In the genomic region with DNA sequence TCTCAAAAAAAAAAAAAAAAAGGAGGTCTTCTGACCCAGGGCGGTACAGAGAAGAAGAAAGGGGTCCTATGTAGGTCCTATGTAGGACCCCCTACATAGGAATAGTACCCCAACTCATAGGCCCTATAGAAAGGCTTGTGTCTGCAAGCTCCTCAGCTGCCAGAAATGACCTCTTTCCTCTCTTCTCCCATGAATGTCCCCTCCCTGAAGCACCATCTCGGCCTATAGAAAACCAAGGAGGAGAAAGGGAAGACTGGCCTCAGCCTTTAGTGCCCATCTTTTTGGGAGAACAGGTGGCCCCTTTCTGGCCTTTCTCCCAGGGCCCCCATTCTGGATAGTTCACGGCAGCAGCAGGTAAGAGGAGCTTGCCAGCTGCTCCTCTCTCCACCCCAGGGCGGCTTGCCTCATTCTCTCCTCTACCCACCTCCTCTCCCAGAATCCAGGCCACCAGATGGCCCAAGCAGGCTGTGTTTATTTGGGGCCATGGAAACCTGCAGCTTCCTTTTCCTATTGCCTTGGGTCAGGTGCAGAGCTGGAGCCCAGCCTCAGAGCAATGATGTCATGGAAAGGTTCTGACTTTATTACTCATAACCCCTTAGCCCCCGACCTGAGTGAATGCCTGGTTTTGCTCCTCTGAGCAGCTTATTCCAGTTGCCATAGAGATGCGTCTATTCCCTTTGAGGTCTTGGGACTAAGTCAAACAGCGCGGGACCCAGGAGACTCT, we compare ENCODE assay signal across 8 cellular contexts. TPM values are rescaled to one million over a fixed set of nuclear protein-coding genes. Genes with fewer than 3 reads are reported as not detected.
A peak's percentile ranks its signal among the peaks of the same experiment; 100 is the strongest.
DNase-seq lines count a peak whose midpoint lies in the region; ATAC-seq, FAIRE-seq and TF ChIP-seq lines count a peak whose summit lies in the region.

No MANE protein-coding gene starts in this region.

- ATAC-seq in activated CD4-positive, alpha-beta T cell treated with anti-CD3 and anti-CD28 coated beads for 36 hours, result peak; percentile 14
- ATAC-seq in HG03039 (IDR thresholded peaks at IDR 0.05; ENCODE audit: unreplicated experiment) (no peak), GM19351 (IDR thresholded peaks at IDR 0.05; ENCODE audit: unreplicated experiment) (no peak)

- no peak for TF ChIP-seq RAD21 in neural cell (conservative IDR thresholded peaks at IDR 0.05)

- intact Hi-C loops in activated CD4-positive, alpha-beta T cell treated with anti-CD3 and anti-CD28 coated beads for 36 hours (cut with DNase I, micrococcal nuclease), result no loop called here
- intact Hi-C loops in PC-9 (cut with micrococcal nuclease; ENCODE audit: unreplicated experiment), result no loop called here

- CTCF ChIA-PET in activated CD4-positive, alpha-beta T cell treated with anti-CD3 and anti-CD28 coated beads for 36 hours (lab: Charles Lee), result interaction anchor here (0.7 to 3.7 kb wide), 12 partner anchors 8 to 230 kb away, joined by 3 to 52 read pairs (median 6); a partner anchor contains a TSS
- CTCF ChIA-PET in PC-9 (lab: Charles Lee), result interaction anchor here (0.6 to 1.2 kb wide), 4 partner anchors 10 to 120 kb away, joined by 3 to 8 read pairs (median 4); no protein-coding TSS in a partner anchor

- no peak for TF ChIP-seq EP300 in neural cell (conservative IDR thresholded peaks at IDR 0.05; ENCODE audit: poor library complexity, severe bottlenecking)

- H3K4me2 ChIP-seq in PC-9 (no peak overlapping the region), neural cell (ENCODE audit: low read length) (no peak overlapping the region)

- H3K27me3 ChIP-seq in PC-9 (ENCODE audit: insufficient read depth, low read depth) (no peaks in the 10 kb centered on the region), endocrine pancreas (ENCODE audit: control insufficient read depth, insufficient read depth, low read length) (no peaks in the 10 kb centered on the region), neural cell (ENCODE audit: insufficient read depth, low read depth, low read length) (no peaks in the 10 kb centered on the region)

- 0 out of 2 replicates have a peak overlapping the region, but pooled peaks have one; percentile 85 for H2AFZ ChIP-seq in PC-9
- no peak overlapping the region for H2AFZ ChIP-seq in neural cell (ENCODE audit: low read depth, low read length)

- H3K9ac ChIP-seq in endocrine pancreas (ENCODE audit: control insufficient read depth, insufficient read depth, low read length) (peak overlapping the region; percentile 25), neural cell (ENCODE audit: low read length) (peak overlapping the region; percentile 83)

- FAIRE-seq in H54 (lab: Jason Lieb, UNC), result no peak

- H3K36me3 ChIP-seq in PC-9 (ENCODE audit: low read depth) (no peaks in the 10 kb centered on the region), endocrine pancreas (ENCODE audit: control insufficient read depth, insufficient read depth, low read length) (no peaks in the 10 kb centered on the region), neural cell (ENCODE audit: insufficient read depth, low read length) (no peaks in the 10 kb centered on the region)

- no peak overlapping the region for H3K4me3 Mint-ChIP-seq in activated CD4-positive, alpha-beta T cell treated with anti-CD3 and anti-CD28 coated beads for 36 hours

- H3K4me3 ChIP-seq in PC-9 (no peak overlapping the region), endocrine pancreas (ENCODE audit: control insufficient read depth, insufficient read depth, low read length) (no peak overlapping the region), neural cell (ENCODE audit: low read length) (peak overlapping the region; percentile 71)

- H3K27ac ChIP-seq in PC-9 (no peak overlapping the region), neural cell (ENCODE audit: low read length) (peak overlapping the region; percentile 92)

- H3K27me3 Mint-ChIP-seq in activated CD4-positive, alpha-beta T cell treated with anti-CD3 and anti-CD28 coated beads for 36 hours, result no peaks in the 10 kb centered on the region

- peak overlapping the region; percentile 59 for H3K27ac Mint-ChIP-seq in activated CD4-positive, alpha-beta T cell treated with anti-CD3 and anti-CD28 coated beads for 36 hours

- H4K20me1 ChIP-seq in PC-9 (ENCODE audit: insufficient read depth) (no peaks in the 10 kb centered on the region), neural cell (ENCODE audit: insufficient read depth) (no peaks in the 10 kb centered on the region)

- no peak for TF ChIP-seq CTCF in PC-9 (conservative IDR thresholded peaks at IDR 0.05)
- no peak for TF ChIP-seq CTCF in neural cell (IDR thresholded peaks at IDR 0.05; ENCODE audit: poor library complexity, severe bottlenecking)

- H3F3A ChIP-seq in PC-9 (ENCODE audit: insufficient read depth, low read depth), result peaks cover 31% of the 10 kb centered on the region
- H3F3A ChIP-seq in neural cell (ENCODE audit: insufficient read depth, low read length, poor library complexity, severe bottlenecking), result peaks cover 4% of the 10 kb centered on the region

- no peaks in the 10 kb centered on the region for H3K9me3 Mint-ChIP-seq in activated CD4-positive, alpha-beta T cell treated with anti-CD3 and anti-CD28 coated beads for 36 hours (ENCODE audit: low read depth)

- no TSS peak for BruUV-seq in PC-9 (replicated peaks; lab: Mats Ljungman, UMichigan)

- H3K9me2 ChIP-seq in PC-9 (ENCODE audit: insufficient read depth) (no peaks in the 10 kb centered on the region), neural cell (ENCODE audit: insufficient read depth, low read length) (no peaks in the 10 kb centered on the region)

- H3K4me1 Mint-ChIP-seq in activated CD4-positive, alpha-beta T cell treated with anti-CD3 and anti-CD28 coated beads for 36 hours, result peaks cover 31% of the 10 kb centered on the region

- no peak for TF ChIP-seq POLR2A in H54 (IDR thresholded peaks at IDR 0.05; ENCODE audit: low read depth, low read length)

- POLR2A ChIA-PET in activated CD4-positive, alpha-beta T cell treated with anti-CD3 and anti-CD28 coated beads for 36 hours (lab: Charles Lee), result interaction anchor here (0.7 to 1.0 kb wide), 2 partner anchors 21 to 93 kb away, joined by 3 to 6 read pairs; no protein-coding TSS in a partner anchor
- POLR2A ChIA-PET in PC-9 (lab: Charles Lee; ENCODE audit: unreplicated experiment), result no interaction called here

- DNase-seq in activated CD4-positive, alpha-beta T cell treated with anti-CD3 and anti-CD28 coated beads for 36 hours, result peak; percentile 42
- no peak for DNase-seq in activated CD4-positive, alpha-beta T cell treated with anti-CD3 and anti-CD28 coated beads for 1 hour
- DNase-seq in PC-9 (peak; percentile 42 to 63), H54 (ENCODE audit: insufficient read length, low spot score) (no peak)

- H3K4me1 ChIP-seq in PC-9 (replicated peaks; ENCODE audit: insufficient read depth), result peaks cover 31% of the 10 kb centered on the region
- H3K4me1 ChIP-seq in endocrine pancreas (ENCODE audit: control insufficient read depth, insufficient read depth, low read length), result peaks cover 5% of the 10 kb centered on the region

- H3K79me2 ChIP-seq in PC-9 (ENCODE audit: low read depth), result peaks cover 31% of the 10 kb centered on the region
- peaks cover 6% of the 10 kb centered on the region for H3K79me2 ChIP-seq in neural cell (replicated peaks; ENCODE audit: insufficient read depth, low read length)

- H3K36me3 Mint-ChIP-seq in activated CD4-positive, alpha-beta T cell treated with anti-CD3 and anti-CD28 coated beads for 36 hours (ENCODE audit: low read depth), result peaks cover 5% of the 10 kb centered on the region

- H3K9me3 ChIP-seq in PC-9 (ENCODE audit: insufficient read depth, low read depth), result no peaks in the 10 kb centered on the region
- H3K9me3 ChIP-seq in endocrine pancreas (ENCODE audit: control insufficient read depth, low read length), result no peaks in the 10 kb centered on the region
- no peaks in the 10 kb centered on the region for H3K9me3 ChIP-seq in neural cell (ENCODE audit: low read length)

TF ChIP-seq in neural cell, 6 proteins besides CTCF, POLR2A, EP300 and RAD21:
- TF ChIP-seq SMC3 (conservative IDR thresholded peaks at IDR 0.05; ENCODE audit: poor library complexity) (no peak), MXI1 (conservative IDR thresholded peaks at IDR 0.05; ENCODE audit: poor library complexity, severe bottlenecking) (no peak), EZH2 (IDR thresholded peaks at IDR 0.05; ENCODE audit: borderline replicate concordance, insufficient read depth, low read length, poor library complexity, severe bottlenecking) (no peak)
TF ChIP-seq in neural cell: peak in this region for 0.

RNA-seq across cellular contexts. Expression of a gene that starts 1.6 kb away (rescaled TPM):
- 10 to 100 TPM; 64.6 to 66.5 TPM for total RNA-seq in activated CD4-positive, alpha-beta T cell treated with anti-CD3 and anti-CD28 coated beads for 36 hours
- total RNA-seq in PC-9 (2021), result 42.8 and 48.4 TPM in 2 replicates
- 47.4 and 49.7 TPM in 2 replicates for polyA plus RNA-seq in neural cell
- polyA minus RNA-seq in neural cell, result 19.2 and 21.9 TPM in 2 replicates

RNA-seq across cellular contexts. Expression of a gene that starts 23.4 kb away (rescaled TPM):
- under 1 TPM; 0.89 to 0.91 TPM for total RNA-seq in activated CD4-positive, alpha-beta T cell treated with anti-CD3 and anti-CD28 coated beads for 36 hours
- total RNA-seq in PC-9 (2021), result 15.1 and 22.8 TPM in 2 replicates
- 8.1 and 8.3 TPM in 2 replicates for polyA plus RNA-seq in neural cell
- 11.9 and 12.3 TPM in 2 replicates for polyA minus RNA-seq in neural cell

RNA-seq across cellular contexts. Expression of a gene that starts 35.9 kb away (rescaled TPM):
- 100 to 1,000 TPM; 194 to 237 TPM for total RNA-seq in activated CD4-positive, alpha-beta T cell treated with anti-CD3 and anti-CD28 coated beads for 36 hours
- total RNA-seq in PC-9 (2021), result 306 and 336 TPM in 2 replicates
- 452 and 517 TPM in 2 replicates for polyA plus RNA-seq in neural cell
- 129 and 160 TPM in 2 replicates for polyA minus RNA-seq in neural cell

RNA-seq across cellular contexts. Expression of a gene that starts 36.2 kb away (rescaled TPM):
- total RNA-seq in activated CD4-positive, alpha-beta T cell treated with anti-CD3 and anti-CD28 coated beads for 36 hours, result 10 to 100 TPM; 15.3 to 16.7 TPM
- total RNA-seq in PC-9 (2021), result 18.4 and 18.6 TPM in 2 replicates
- polyA plus RNA-seq in neural cell, result 29.9 and 32.8 TPM in 2 replicates
- 29.2 and 30.8 TPM in 2 replicates for polyA minus RNA-seq in neural cell

RNA-seq across cellular contexts. Expression of a gene that starts 38.3 kb away (rescaled TPM):
- 1 to 10 TPM; 1.6 TPM for total RNA-seq in activated CD4-positive, alpha-beta T cell treated with anti-CD3 and anti-CD28 coated beads for 36 hours
- total RNA-seq in PC-9 (2021), result 32.1 and 49.7 TPM in 2 replicates
- polyA plus RNA-seq in neural cell, result 26.6 and 29.8 TPM in 2 replicates
- polyA minus RNA-seq in neural cell, result 32.8 and 42.6 TPM in 2 replicates

Comparison
In these comparisons a context has a peak if more than half of its experiments do, and no peak if none do; other contexts are left out.
1. DNase-seq: peak in activated CD4-positive, alpha-beta T cell treated with anti-CD3 and anti-CD28 coated beads for 36 hours (single experiment) and PC-9 (2 of 2); none in activated CD4-positive, alpha-beta T cell treated with anti-CD3 and anti-CD28 coated beads for 1 hour (single experiment) and H54 (single experiment).